ENCODE assay signal across 12 cellular contexts in the genomic region with DNA sequence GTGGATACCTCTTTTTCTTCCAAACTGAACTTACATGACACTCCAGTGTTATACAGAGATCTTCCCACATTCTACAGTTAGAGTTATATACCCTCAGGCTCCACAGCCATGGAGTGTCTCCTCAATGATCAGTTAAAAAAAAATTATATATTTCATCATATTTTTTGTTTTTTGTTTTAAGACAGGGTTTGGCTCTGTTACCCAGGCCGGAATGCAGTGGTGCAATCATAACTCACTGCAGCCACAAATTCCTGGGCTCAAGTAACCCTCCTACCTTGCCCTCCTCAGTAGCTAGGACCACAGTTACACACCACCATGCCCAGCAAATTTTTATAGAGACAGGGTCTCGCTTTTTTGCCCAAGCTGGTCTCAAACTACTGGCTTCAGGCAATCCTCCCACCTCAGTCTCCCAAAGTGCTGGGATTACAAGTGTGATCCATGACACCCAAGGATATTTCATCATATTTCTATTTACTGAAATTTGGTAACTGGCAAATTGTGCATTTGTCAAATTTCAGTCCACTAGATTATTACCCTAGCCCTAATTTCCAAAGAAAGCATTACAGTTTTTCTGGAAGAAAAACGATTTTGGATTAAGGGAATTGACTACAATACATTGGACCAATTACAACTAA. TPM values are rescaled to one million over a fixed set of nuclear protein-coding genes. Genes with fewer than 3 reads are reported as not detected.
DNase-seq lines count a peak whose midpoint lies in the region; ATAC-seq and TF ChIP-seq lines count a peak whose summit lies in the region.
"Had no signal": no experiment of that assay in that cellular context is flagged by ENCODE, and none has a peak within 500 bp of the region (broad histone marks: within the 10 kb centered on the region; RNA-seq: fewer than 3 reads in every experiment).

No MANE protein-coding gene starts in this region.

- peaks cover 0 to 17% (median 10%) of the 10 kb centered on the region in 4 donors for H3K4me1 Mint-ChIP-seq in CD4-positive, CD25-positive, alpha-beta regulatory T cell
- H3K4me1 Mint-ChIP-seq in osteocyte (ENCODE audit: unreplicated experiment) = peaks cover 21% of the 10 kb centered on the region

- no peak overlapping the region for H3K4ac ChIP-seq in mesendoderm (ENCODE audit: low read depth, low read length)

- no peak for TF ChIP-seq CTCF in fibroblast of mammary gland (conservative IDR thresholded peaks at IDR 0.05; ENCODE audit: control insufficient read depth, insufficient read depth, low read depth, low read length)
- no peak for TF ChIP-seq CTCF in osteocyte (IDR thresholded peaks at IDR 0.05)

- no peaks in the 10 kb centered on the region for H3K79me2 ChIP-seq in mesendoderm (ENCODE audit: control insufficient read depth, insufficient read depth, low read length)

- H3K9me3 Mint-ChIP-seq in CD4-positive, CD25-positive, alpha-beta regulatory T cell = no peaks in the 10 kb centered on the region
- no peaks in the 10 kb centered on the region for H3K9me3 Mint-ChIP-seq in osteocyte (ENCODE audit: unreplicated experiment)
- H3K9me3 Mint-ChIP-seq: brain had no signal

- H3K4me3 Mint-ChIP-seq in CD4-positive, CD25-positive, alpha-beta regulatory T cell = no peak overlapping the region
- no peak overlapping the region for H3K4me3 Mint-ChIP-seq in osteocyte (ENCODE audit: unreplicated experiment)
- H3K4me3 Mint-ChIP-seq: brain, CD14-positive monocyte had no signal

- no peak for ATAC-seq in CD4-positive, CD25-positive, alpha-beta regulatory T cell (ENCODE audit: low read depth in 2 of 2)

- in situ Hi-C loops in SK-MEL-5 (cut with HindIII; ENCODE audit: low pct_unique_long_range_greater_than_20kb, low sequenced_read_pairs) = no loop called here

- H3K56ac ChIP-seq in mesendoderm (ENCODE audit: low read length) = no peak overlapping the region

- no peak overlapping the region for H3K27ac ChIP-seq in CD4-positive, CD25-positive, alpha-beta regulatory T cell (ENCODE audit: insufficient read depth, low read length, poor library complexity, severe bottlenecking)
- no peak overlapping the region for H3K27ac ChIP-seq in SJCRH30
- no peak overlapping the region for H3K27ac ChIP-seq in mesendoderm (ENCODE audit: low read depth, low read length)

- H4K5ac ChIP-seq in mesendoderm (ENCODE audit: low read length) = no peak overlapping the region

- H2BK120ac ChIP-seq in mesendoderm (ENCODE audit: low read depth, low read length) = no peak overlapping the region

- no peak overlapping the region for H2BK5ac ChIP-seq in mesendoderm (ENCODE audit: low read length)

- no peak overlapping the region for H3K18ac ChIP-seq in mesendoderm (ENCODE audit: low read length)

- no peak for DNase-seq in CD4-positive, CD25-positive, alpha-beta regulatory T cell
- DNase-seq in SK-MEL-5 (ENCODE audit: low read depth, low spot score) = peak; percentile 32
- peak; percentile 14 for DNase-seq in fibroblast of mammary gland (ENCODE audit: low read depth)
- no peak for DNase-seq in osteocyte (ENCODE audit: extremely low spot score, unreplicated experiment)
- no peak for DNase-seq in activated CD8-positive, alpha-beta memory T cell treated with anti-CD3 and anti-CD28 coated beads, Interleukin-2, amount 50 U/mL, for 48 hours
- DNase-seq in SJCRH30 = no peak
- no peak for DNase-seq in superior temporal gyrus (ENCODE audit: extremely low spot score)
- no peak for DNase-seq in mesendoderm
- DNase-seq: activated CD8-positive, alpha-beta memory T cell treated with anti-CD3 and anti-CD28 coated beads, Interleukin-2, amount 50 U/mL, for 4 hours; NCI-H2081 treated with DMSO at 0.1 percent for 48 hours had no signal

- no peaks in the 10 kb centered on the region for H3K79me1 ChIP-seq in mesendoderm (ENCODE audit: low read length)

- no peaks in the 10 kb centered on the region for H3K9me3 ChIP-seq in CD4-positive, CD25-positive, alpha-beta regulatory T cell (ENCODE audit: control insufficient read depth in 2 of 2, low read length in 2 of 2)
- H3K9me3 ChIP-seq in SJCRH30 (replicated peaks) = no peaks in the 10 kb centered on the region

- no peak overlapping the region for H3K4me3 ChIP-seq in CD4-positive, CD25-positive, alpha-beta regulatory T cell (ENCODE audit: low read depth, low read length)
- H3K4me3 ChIP-seq in fibroblast of mammary gland (ENCODE audit: control insufficient read depth, low read depth, low read length) (no peak overlapping the region), SJCRH30 (no peak overlapping the region), mesendoderm (ENCODE audit: low read length) (no peak overlapping the region)

- peaks cover 14% of the 10 kb centered on the region for H3K36me3 Mint-ChIP-seq in CD4-positive, CD25-positive, alpha-beta regulatory T cell
- H3K36me3 Mint-ChIP-seq in osteocyte (ENCODE audit: unreplicated experiment) = peaks cover 4% of the 10 kb centered on the region

- peaks cover 21% of the 10 kb centered on the region for H3K36me3 ChIP-seq in CD4-positive, CD25-positive, alpha-beta regulatory T cell (ENCODE audit: control insufficient read depth, insufficient read depth, low read length)
- H3K36me3 ChIP-seq in SJCRH30 = peaks cover 34% of the 10 kb centered on the region
- H3K36me3 ChIP-seq in mesendoderm (ENCODE audit: control insufficient read depth, insufficient read depth, low read length) = no peaks in the 10 kb centered on the region

- no peak overlapping the region for H2AK5ac ChIP-seq in mesendoderm (ENCODE audit: low read length)

- no peaks in the 10 kb centered on the region for H3K27me3 ChIP-seq in CD4-positive, CD25-positive, alpha-beta regulatory T cell (ENCODE audit: control insufficient read depth, insufficient read depth, low read length)
- H3K27me3 ChIP-seq in SJCRH30 = no peaks in the 10 kb centered on the region
- H3K27me3 ChIP-seq in mesendoderm (ENCODE audit: insufficient read depth, low read length, poor library complexity) = no peaks in the 10 kb centered on the region

- H3K9ac ChIP-seq in mesendoderm (ENCODE audit: low read length) = no peak overlapping the region

- no peaks in the 10 kb centered on the region for H3K27me3 Mint-ChIP-seq in CD4-positive, CD25-positive, alpha-beta regulatory T cell
- no peaks in the 10 kb centered on the region for H3K27me3 Mint-ChIP-seq in osteocyte (ENCODE audit: unreplicated experiment)
- H3K27me3 Mint-ChIP-seq: brain had no signal

- H4K8ac ChIP-seq in mesendoderm (ENCODE audit: low read depth, low read length) = no peak overlapping the region

- H3K4me2 ChIP-seq in mesendoderm (ENCODE audit: low read length) = no peak overlapping the region

- no peaks in the 10 kb centered on the region for H3K4me1 ChIP-seq in CD4-positive, CD25-positive, alpha-beta regulatory T cell (ENCODE audit: control insufficient read depth, insufficient read depth, low read length, poor library complexity, severe bottlenecking)
- H3K4me1 ChIP-seq in SJCRH30 (no peaks in the 10 kb centered on the region), mesendoderm (ENCODE audit: control insufficient read depth, low read depth, low read length) (no peaks in the 10 kb centered on the region)

- H3K23ac ChIP-seq in mesendoderm (ENCODE audit: low read length) = no peak overlapping the region

- H2BK15ac ChIP-seq in mesendoderm (replicated peaks; ENCODE audit: low read depth) = no peak overlapping the region

- H3K27ac Mint-ChIP-seq in CD4-positive, CD25-positive, alpha-beta regulatory T cell = peak overlapping the region in 2 of 3 donors; percentile 46 to 82
- peak overlapping the region; percentile 89 for H3K27ac Mint-ChIP-seq in osteocyte (ENCODE audit: unreplicated experiment)

- WGBS in mesendoderm (ENCODE audit: extremely low coverage, insufficient coverage, low lambda C conversion rate) = no CpG with 5 or more reads among the region's 3 CpGs

RNA-seq across cellular contexts. Expression of gene SCAI, which starts 18.1 kb away (rescaled TPM):
- 11.3 TPM for total RNA-seq in CD4-positive, CD25-positive, alpha-beta regulatory T cell
- 1 to 10 TPM; 1.7 to 4.8 (median 3.7) TPM for polyA plus RNA-seq in CD4-positive, CD25-positive, alpha-beta regulatory T cell
- total RNA-seq in SK-MEL-5 (2014; rRNA removed; shearing (Covaris generic)) = 4.1 and 7.2 TPM in 2 replicates
- 1.7 and 3.0 TPM in 2 replicates for polyA plus RNA-seq in SK-MEL-5 (2015; cell fraction: cytosol; rRNA removed)
- 5.6 and 10.6 TPM in 2 replicates for polyA plus RNA-seq in SK-MEL-5 (2015; cell fraction: nucleus; rRNA removed)
- total RNA-seq in osteocyte = 7.8 and 8.6 TPM in 2 replicates
- 13.5 and 14.2 TPM in 2 replicates for total RNA-seq in SJCRH30 (2014; rRNA removed; shearing (Covaris generic))
- polyA plus RNA-seq in mesendoderm (2013, experiment 1 of 2) = 7.3 TPM
- 7.8 TPM for polyA plus RNA-seq in mesendoderm (2013, experiment 2 of 2)

RNA-seq across cellular contexts. Expression of gene PPP6C, which starts 28.2 kb away (rescaled TPM):
- total RNA-seq in CD4-positive, CD25-positive, alpha-beta regulatory T cell = 44.6 TPM
- 10 to 100 TPM; 60.0 to 81.6 (median 67.0) TPM for polyA plus RNA-seq in CD4-positive, CD25-positive, alpha-beta regulatory T cell
- total RNA-seq in SK-MEL-5 (2014; rRNA removed; shearing (Covaris generic)) = 52.6 and 55.6 TPM in 2 replicates
- polyA plus RNA-seq in SK-MEL-5 (2015; cell fraction: cytosol; rRNA removed) = 36.9 and 52.5 TPM in 2 replicates
- 13.0 and 14.1 TPM in 2 replicates for polyA plus RNA-seq in SK-MEL-5 (2015; cell fraction: nucleus; rRNA removed)
- 34.9 and 37.9 TPM in 2 replicates for total RNA-seq in osteocyte
- 55.0 and 56.8 TPM in 2 replicates for total RNA-seq in SJCRH30 (2014; rRNA removed; shearing (Covaris generic))
- polyA plus RNA-seq in mesendoderm (2013, experiment 1 of 2) = 36.8 TPM
- 35.6 TPM for polyA plus RNA-seq in mesendoderm (2013, experiment 2 of 2)

RNA-seq across cellular contexts. Expression of gene RABEPK, which starts 38.9 kb away (rescaled TPM):
- total RNA-seq in CD4-positive, CD25-positive, alpha-beta regulatory T cell = 14.2 TPM
- 10 to 100 TPM; 37.2 to 39.5 (median 38.8) TPM for polyA plus RNA-seq in CD4-positive, CD25-positive, alpha-beta regulatory T cell
- 47.7 and 50.9 TPM in 2 replicates for total RNA-seq in SK-MEL-5 (2014; rRNA removed; shearing (Covaris generic))
- polyA plus RNA-seq in SK-MEL-5 (2015; cell fraction: cytosol; rRNA removed) = 31.0 and 38.6 TPM in 2 replicates
- polyA plus RNA-seq in SK-MEL-5 (2015; cell fraction: nucleus; rRNA removed) = 17.3 and 34.6 TPM in 2 replicates
- total RNA-seq in osteocyte = 20.2 and 20.7 TPM in 2 replicates
- total RNA-seq in SJCRH30 (2014; rRNA removed; shearing (Covaris generic)) = 27.0 and 29.9 TPM in 2 replicates
- polyA plus RNA-seq in mesendoderm (2013, experiment 1 of 2) = 31.5 TPM
- 32.7 TPM for polyA plus RNA-seq in mesendoderm (2013, experiment 2 of 2)

Comparison
In these comparisons a context has a peak if more than half of its experiments do, and no peak if none do; other contexts are left out.
1. DNase-seq: peak in SK-MEL-5 (single experiment) and fibroblast of mammary gland (single experiment); none in CD4-positive, CD25-positive, alpha-beta regulatory T cell (0 of 3), osteocyte (single experiment), activated CD8-positive, alpha-beta memory T cell treated with anti-CD3 and anti-CD28 coated beads, Interleukin-2, amount 50 U/mL, for 48 hours (single experiment), SJCRH30 (0 of 2), superior temporal gyrus (single experiment) and mesendoderm (single experiment).